37 cellular contexts compared by ENCODE assay signal in the genomic region with DNA sequence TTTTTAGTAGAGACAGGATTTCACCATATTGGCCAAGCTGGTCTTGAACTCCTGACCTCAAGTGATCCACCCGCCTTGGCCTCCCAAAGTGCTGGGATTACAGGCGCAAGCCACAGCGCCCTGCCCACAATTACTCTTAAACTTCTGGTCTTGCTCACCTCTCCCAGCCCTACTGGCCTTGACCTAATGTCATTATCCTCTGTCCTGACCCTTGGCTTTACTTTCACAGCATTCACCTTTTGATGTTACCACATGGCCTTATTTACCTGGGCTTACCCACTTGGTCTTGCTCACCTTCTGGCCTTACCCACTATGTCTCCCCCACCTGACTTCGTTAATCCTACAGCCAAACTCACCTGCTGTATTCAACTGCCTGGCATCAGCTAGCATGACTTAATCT.
"Had no signal": no experiment of that assay in that cellular context is flagged by ENCODE, and none has a peak within 500 bp of the region (broad histone marks: within the 10 kb centered on the region; RNA-seq: fewer than 3 reads in every experiment).

No MANE protein-coding gene starts in this region.

- H3K36me3 ChIP-seq: ascending aorta, breast epithelium, cardiac muscle cell, colonic mucosa, esophagus muscularis mucosa, gastroesophageal sphincter, WERI-Rb-1 had no signal

- H3K27me3 Mint-ChIP-seq: activated CD4-positive, alpha-beta memory T cell treated with anti-CD3 and anti-CD28 coated beads for 36 hours; activated CD4-positive, alpha-beta T cell treated with anti-CD3 and anti-CD28 coated beads for 36 hours; activated CD4-positive, alpha-beta T cell treated with anti-CD3 and anti-CD28 coated beads, Interleukin-2, amount 10 ng/mL, durations not matched to agents 24 days and 14 days; activated naive CD4-positive, alpha-beta T cell treated with anti-CD3 and anti-CD28 coated beads, Interleukin-2, amount 10 ng/mL, durations not matched to agents 7 days and 5 days; activated naive CD8-positive, alpha-beta T cell treated with anti-CD3 and anti-CD28 coated beads, Interleukin-2, amount 10 ng/mL, durations not matched to agents 7 days and 5 days; dendritic cell treated with granulocyte-macrophage colony-stimulating factor and Interleukin-4, amounts not matched to agents 40 ng/mL and 50 ng/mL, for 4 days; T-cell had no signal

- ATAC-seq: activated CD4-positive, alpha-beta T cell treated with anti-CD3 and anti-CD28 coated beads for 36 hours; activated CD8-positive, alpha-beta memory T cell treated with anti-CD3 and anti-CD28 coated beads, Interleukin-2, amount 10 ng/mL, durations not matched to agents 7 days and 5 days; activated CD8-positive, alpha-beta T cell treated with anti-CD3 and anti-CD28 coated beads, Interleukin-2, amount 10 ng/mL, durations not matched to agents 7 days and 5 days; activated naive CD4-positive, alpha-beta T cell treated with anti-CD3 and anti-CD28 coated beads, Interleukin-2, amount 50 U/mL, for 72 hours; gastroesophageal sphincter; T-cell had no signal

- H3K4me1 Mint-ChIP-seq: activated CD4-positive, alpha-beta T cell treated with anti-CD3 and anti-CD28 coated beads for 36 hours; activated CD4-positive, alpha-beta T cell treated with anti-CD3 and anti-CD28 coated beads, Interleukin-2, amount 10 ng/mL, durations not matched to agents 24 days and 14 days; activated naive CD4-positive, alpha-beta T cell treated with anti-CD3 and anti-CD28 coated beads, Interleukin-2, amount 10 ng/mL, durations not matched to agents 7 days and 5 days; activated naive CD8-positive, alpha-beta T cell treated with anti-CD3 and anti-CD28 coated beads, Interleukin-2, amount 10 ng/mL, durations not matched to agents 7 days and 5 days; brain; T-cell had no signal

- H3K9me3 ChIP-seq: ascending aorta, breast epithelium, colonic mucosa, esophagus muscularis mucosa, gastroesophageal sphincter had no signal

- DNase-seq: activated CD4-positive, alpha-beta memory T cell treated with anti-CD3 and anti-CD28 coated beads for 36 hours; activated CD4-positive, alpha-beta T cell treated with anti-CD3 and anti-CD28 coated beads for 36 hours; activated CD4-positive, alpha-beta T cell treated with anti-CD3 and anti-CD28 coated beads, Interleukin-2, amount 10 ng/mL, durations not matched to agents 24 days and 14 days; activated CD4-positive, CD25-positive, alpha-beta regulatory T cell; activated CD4-positive, CD25-positive, alpha-beta regulatory T cell treated with anti-CD3 and anti-CD28 coated beads, Interleukin-2, amount 50 U/mL, for 72 hours; activated CD8-positive, alpha-beta memory T cell treated with anti-CD3 and anti-CD28 coated beads, Interleukin-2, amount 10 ng/mL, durations not matched to agents 7 days and 5 days; activated CD8-positive, alpha-beta memory T cell treated with anti-CD3 and anti-CD28 coated beads, Interleukin-2, amount 50 U/mL, for 4 hours; activated CD8-positive, alpha-beta T cell treated with anti-CD3 and anti-CD28 coated beads, Interleukin-2, amount 10 ng/mL, durations not matched to agents 7 days and 5 days; activated gamma-delta T cell; activated naive CD4-positive, alpha-beta T cell; activated naive CD4-positive, alpha-beta T cell treated with anti-CD3 and anti-CD28 coated beads, Interleukin-2, amount 10 ng/mL, durations not matched to agents 7 days and 5 days; activated naive CD8-positive, alpha-beta T cell treated with anti-CD3 and anti-CD28 coated beads, Interleukin-2, amount 10 ng/mL, durations not matched to agents 7 days and 5 days; activated T-cell treated with anti-CD3 and anti-CD28 coated beads, Interleukin-2, amount 50 U/mL, for 1 hour; activated T-cell treated with anti-CD3 and anti-CD28 coated beads, Interleukin-2, amount 50 U/mL, for 48 hours; central memory CD4-positive, alpha-beta T cell; cerebellar nuclear complex; colonic mucosa; dorsolateral prefrontal cortex; effector memory CD4-positive, alpha-beta T cell; endodermal cell; foreskin melanocyte; SW 1271; T-cell; T1000 had no signal

- H3K36me3 Mint-ChIP-seq: activated CD4-positive, alpha-beta memory T cell treated with anti-CD3 and anti-CD28 coated beads for 36 hours; activated CD8-positive, alpha-beta memory T cell treated with anti-CD3 and anti-CD28 coated beads, Interleukin-2, amount 10 ng/mL, durations not matched to agents 7 days and 5 days; activated naive CD4-positive, alpha-beta T cell treated with anti-CD3 and anti-CD28 coated beads, Interleukin-2, amount 10 ng/mL, durations not matched to agents 7 days and 5 days; activated naive CD4-positive, alpha-beta T cell treated with anti-CD3 and anti-CD28 coated beads, Interleukin-2, amount 50 U/mL, for 72 hours; activated naive CD8-positive, alpha-beta T cell treated with anti-CD3 and anti-CD28 coated beads, Interleukin-2, amount 10 ng/mL, durations not matched to agents 7 days and 5 days; brain; T-cell had no signal

- H3K4me1 ChIP-seq: ascending aorta, breast epithelium, colonic mucosa, esophagus muscularis mucosa, gastroesophageal sphincter had no signal

- H3K4me3 Mint-ChIP-seq: activated CD4-positive, alpha-beta memory T cell treated with anti-CD3 and anti-CD28 coated beads for 36 hours; activated CD4-positive, alpha-beta T cell treated with anti-CD3 and anti-CD28 coated beads for 36 hours; activated CD4-positive, alpha-beta T cell treated with anti-CD3 and anti-CD28 coated beads, Interleukin-2, amount 10 ng/mL, durations not matched to agents 24 days and 14 days; activated CD8-positive, alpha-beta memory T cell treated with anti-CD3 and anti-CD28 coated beads, Interleukin-2, amount 10 ng/mL, durations not matched to agents 7 days and 5 days; activated CD8-positive, alpha-beta T cell treated with anti-CD3 and anti-CD28 coated beads, Interleukin-2, amount 10 ng/mL, durations not matched to agents 7 days and 5 days; activated naive CD4-positive, alpha-beta T cell treated with anti-CD3 and anti-CD28 coated beads, Interleukin-2, amount 10 ng/mL, durations not matched to agents 7 days and 5 days; activated naive CD8-positive, alpha-beta T cell treated with anti-CD3 and anti-CD28 coated beads, Interleukin-2, amount 10 ng/mL, durations not matched to agents 7 days and 5 days; activated T-helper 1 cell treated with anti-CD3 and anti-CD28 coated beads, Interleukin-12 subunit alpha, Interleukin-12 subunit beta, Interleukin-2, Interleukin-4 antibody, amounts not matched to agents 30 ng/mL and 10 ng/mL and 1 ng/mL, durations not matched to agents 14 hours and 24 hours and 36 hours; brain; dendritic cell treated with granulocyte-macrophage colony-stimulating factor and Interleukin-4, amounts not matched to agents 40 ng/mL and 50 ng/mL, for 4 days; endodermal cell; T-cell; T-helper 1 cell treated with Interleukin-12 subunit alpha and Interleukin-12 subunit beta and Interleukin-4 antibody, amounts not matched to agents 30 μg/mL and 1 μg/mL, for 36 hours; T-helper 2 cell treated with Interferon-gamma antibody and Interleukin-4, amounts not matched to agents 5 μg/mL and 100 μg/mL, for 36 hours had no signal

- H3K27ac Mint-ChIP-seq: activated CD4-positive, alpha-beta memory T cell treated with anti-CD3 and anti-CD28 coated beads for 36 hours; activated CD4-positive, alpha-beta T cell treated with anti-CD3 and anti-CD28 coated beads for 36 hours; activated CD4-positive, alpha-beta T cell treated with anti-CD3 and anti-CD28 coated beads, Interleukin-2, amount 10 ng/mL, durations not matched to agents 24 days and 14 days; activated CD8-positive, alpha-beta memory T cell treated with anti-CD3 and anti-CD28 coated beads, Interleukin-2, amount 10 ng/mL, durations not matched to agents 7 days and 5 days; activated CD8-positive, alpha-beta T cell treated with anti-CD3 and anti-CD28 coated beads, Interleukin-2, amount 10 ng/mL, durations not matched to agents 7 days and 5 days; activated naive CD4-positive, alpha-beta T cell treated with anti-CD3 and anti-CD28 coated beads, Interleukin-2, amount 10 ng/mL, durations not matched to agents 7 days and 5 days; activated naive CD4-positive, alpha-beta T cell treated with anti-CD3 and anti-CD28 coated beads, Interleukin-2, amount 50 U/mL, for 72 hours; activated naive CD8-positive, alpha-beta T cell treated with anti-CD3 and anti-CD28 coated beads, Interleukin-2, amount 10 ng/mL, durations not matched to agents 7 days and 5 days; activated T-helper 1 cell treated with anti-CD3 and anti-CD28 coated beads, Interleukin-12 subunit alpha, Interleukin-12 subunit beta, Interleukin-2, Interleukin-4 antibody, amounts not matched to agents 30 ng/mL and 10 ng/mL and 1 ng/mL, durations not matched to agents 14 hours and 24 hours and 36 hours; activated T-helper 2 cell treated with anti-CD3 and anti-CD28 coated beads, Interferon-gamma antibody, Interleukin-2, Interleukin-4, amounts not matched to agents 10 μg/mL and 5 μg/mL and 100 μg/mL, durations not matched to agents 14 hours and 24 hours and 36 hours; brain; dendritic cell treated with granulocyte-macrophage colony-stimulating factor and Interleukin-4, amounts not matched to agents 40 ng/mL and 50 ng/mL, for 4 days; endodermal cell; T-cell; T-helper 1 cell treated with Interleukin-12 subunit alpha and Interleukin-12 subunit beta and Interleukin-4 antibody, amounts not matched to agents 30 μg/mL and 1 μg/mL, for 36 hours; T-helper 2 cell treated with Interferon-gamma antibody and Interleukin-4, amounts not matched to agents 5 μg/mL and 100 μg/mL, for 36 hours had no signal

- H3K27me3 ChIP-seq: ascending aorta, breast epithelium, cardiac muscle cell, colonic mucosa, esophagus muscularis mucosa, gastroesophageal sphincter had no signal

- H3K27ac ChIP-seq: ascending aorta, breast epithelium, cardiac muscle cell, colonic mucosa, dorsolateral prefrontal cortex, esophagus muscularis mucosa, gastroesophageal sphincter, WERI-Rb-1 had no signal

- H3K4me3 ChIP-seq: ascending aorta, breast epithelium, cardiac muscle cell, colonic mucosa, dorsolateral prefrontal cortex, esophagus muscularis mucosa, gastroesophageal sphincter had no signal
